ENCODE assay signal across 8 cellular contexts in the genomic region with DNA sequence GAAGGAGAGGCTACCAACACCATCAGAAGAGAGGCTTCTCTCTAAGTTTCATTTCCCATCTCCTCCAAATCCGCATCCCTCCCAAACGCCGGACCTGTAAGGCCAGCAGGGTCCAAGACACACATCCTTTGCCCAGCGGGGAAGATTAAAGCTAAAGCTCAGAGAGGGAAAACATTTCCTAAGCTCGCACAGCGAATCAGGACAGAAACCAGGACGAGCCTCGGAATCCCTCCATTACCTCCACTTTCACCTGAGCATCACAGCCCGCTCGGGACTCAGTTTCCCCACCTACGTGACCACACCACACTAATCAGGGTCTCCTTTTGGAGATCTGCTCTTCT. TPM values are rescaled to one million over a fixed set of nuclear protein-coding genes. Genes with fewer than 3 reads are reported as not detected.
DNase-seq lines count a peak whose midpoint lies in the region; ATAC-seq and TF ChIP-seq lines count a peak whose summit lies in the region.

No MANE protein-coding gene starts in this region.

- intact Hi-C loops in PC-9 (cut with micrococcal nuclease; ENCODE audit: unreplicated experiment): loop anchor here (1.0 kb wide), 2 partner anchors 12 to 17 kb away; no protein-coding TSS in a partner anchor
- intact Hi-C loops in prostate gland (cut with DNase I): no loop called here

- POLR2A ChIA-PET in PC-9 (lab: Charles Lee; ENCODE audit: unreplicated experiment): interaction anchor here (0.6 to 1.5 kb wide), 11 partner anchors 11 to 512 kb away, joined by 3 to 64 read pairs (median 8); a partner anchor contains a TSS

- H3K4me1 ChIP-seq in PC-9 (replicated peaks; ENCODE audit: insufficient read depth) (peaks cover 19% of the 10 kb centered on the region), esophagus (ENCODE audit: control insufficient read depth in 2 of 2, insufficient read depth in 2 of 2, low read length in 1 of 2) (peaks cover 5 to 15% of the 10 kb centered on the region in 2 donors), prostate gland (replicated peaks) (peaks cover 10% of the 10 kb centered on the region)

- H3K27ac ChIP-seq in PC-9 (no peak overlapping the region), esophagus (ENCODE audit: low read depth in 2 of 2, low read length in 1 of 2) (peak overlapping the region; percentile 9 to 36), prostate gland (peak overlapping the region; percentile 98 to 99)

- peak overlapping the region; percentile 81 for H2AFZ ChIP-seq in PC-9

- no peak for TF ChIP-seq POLR2A in prostate gland (IDR thresholded peaks at IDR 0.05)

- DNase-seq in PC-9 (no peak), prostate gland (ENCODE audit: low spot score) (no peak), NCI-H1092 (lab: John Stamatoyannopoulos, UW) (no peak)

- BruUV-seq in PC-9 (replicated peaks; lab: Mats Ljungman, UMichigan): TSS peak; percentile 34

- TF ChIP-seq CTCF in PC-9 (conservative IDR thresholded peaks at IDR 0.05) (no peak), prostate gland (IDR thresholded peaks at IDR 0.05) (no peak)

- 2% methylated on average over 11 of the region's 11 CpGs for WGBS in esophagus, 2 donors
- 2% methylated on average over 11 of the region's 11 CpGs for WGBS in prostate gland

- H3K4me2 ChIP-seq in PC-9: peak overlapping the region; percentile 100

- peaks cover 52% of the 10 kb centered on the region; the same call in 1 of the 2 replicates for H3F3A ChIP-seq in PC-9 (ENCODE audit: insufficient read depth, low read depth)

- H3K4me3 ChIP-seq in GM08714 (ENCODE audit: low read length) (peak overlapping the region; percentile 32; the same call in 1 of the 2 replicates), PC-9 (peak overlapping the region; percentile 82), esophagus (ENCODE audit: low read depth in 1 of 2, low read length in 2 of 2) (peak overlapping the region; percentile 2 to 75), prostate gland (peak overlapping the region; percentile 54 to 67)

- CTCF ChIA-PET in PC-9 (lab: Charles Lee): interaction anchor here (0.6 to 1.3 kb wide), 4 partner anchors 10 to 28 kb away, joined by 3 to 11 read pairs (median 6); no protein-coding TSS in a partner anchor

- H4K20me1 ChIP-seq in PC-9 (ENCODE audit: insufficient read depth): no peaks in the 10 kb centered on the region; the same call in 1 of the 2 replicates

- no peaks in the 10 kb centered on the region for H3K9me2 ChIP-seq in PC-9 (ENCODE audit: insufficient read depth)

- no peak for ATAC-seq in GM21825 (IDR thresholded peaks at IDR 0.05; ENCODE audit: unreplicated experiment)
- no peak for ATAC-seq in GM18909 (IDR thresholded peaks at IDR 0.05; ENCODE audit: poor library complexity, unreplicated experiment)
- no peak for ATAC-seq in HG03571 (IDR thresholded peaks at IDR 0.05; ENCODE audit: unreplicated experiment)

- H3K79me2 ChIP-seq in PC-9 (ENCODE audit: low read depth): no peaks in the 10 kb centered on the region

- no peaks in the 10 kb centered on the region for H3K27me3 ChIP-seq in PC-9 (ENCODE audit: insufficient read depth, low read depth)
- H3K27me3 ChIP-seq in esophagus (ENCODE audit: control insufficient read depth in 1 of 2, insufficient read depth in 2 of 2, low read length in 2 of 2): no peaks in the 10 kb centered on the region
- no peaks in the 10 kb centered on the region for H3K27me3 ChIP-seq in prostate gland (replicated peaks; ENCODE audit: insufficient read depth)

- no peaks in the 10 kb centered on the region for H3K9me3 ChIP-seq in PC-9 (ENCODE audit: insufficient read depth, low read depth)
- H3K9me3 ChIP-seq in esophagus (ENCODE audit: control insufficient read depth in 2 of 2, insufficient read depth in 1 of 2, low read depth in 1 of 2, low read length in 1 of 2): no peaks in the 10 kb centered on the region
- H3K9me3 ChIP-seq in prostate gland: no peaks in the 10 kb centered on the region

- no peaks in the 10 kb centered on the region for H3K36me3 ChIP-seq in PC-9 (ENCODE audit: low read depth)
- H3K36me3 ChIP-seq in esophagus (ENCODE audit: control insufficient read depth in 2 of 2, insufficient read depth in 2 of 2, low read length in 1 of 2): no peaks in the 10 kb centered on the region
- no peaks in the 10 kb centered on the region for H3K36me3 ChIP-seq in prostate gland

RNA-seq across cellular contexts. Expression of a gene that starts 0.7 kb away (rescaled TPM):
- total RNA-seq in PC-9 (2021) (7.9 and 16.5 TPM in 2 replicates), prostate gland (1 to 10 TPM; 2.5 to 6.4 TPM)
- polyA plus RNA-seq in esophagus: 10 to 100 TPM in 1 of 2 donors, 1 to 10 TPM in 1; 1.1 to 13.8 TPM

RNA-seq across cellular contexts. Expression of a gene that starts 29.8 kb away (rescaled TPM):
- total RNA-seq in PC-9 (2021) (49.6 and 50.1 TPM in 2 replicates), prostate gland (10 to 100 TPM in 1 of 2 donors, 1 to 10 TPM in 1; 7.2 to 19.7 TPM)
- 1 to 10 TPM; 2.4 to 5.1 TPM for polyA plus RNA-seq in esophagus

RNA-seq across cellular contexts. Expression of a gene that starts 31.2 kb away (rescaled TPM):
- total RNA-seq in PC-9 (2021): 5.0 and 9.5 TPM in 2 replicates
- 1 to 10 TPM; 2.3 to 2.5 TPM for polyA plus RNA-seq in esophagus
- total RNA-seq in prostate gland: 1 to 10 TPM in 1 of 2 donors, under 1 TPM in 1; 0.36 to 1.8 TPM

RNA-seq across cellular contexts. Expression of a gene that starts 40.2 kb away (rescaled TPM):
- 123 and 155 TPM in 2 replicates for total RNA-seq in PC-9 (2021)
- 10 to 100 TPM; 35.5 to 36.5 TPM for polyA plus RNA-seq in esophagus
- total RNA-seq in prostate gland: 100 to 1,000 TPM in 1 of 2 donors, 10 to 100 TPM in 1; 82.7 to 119 TPM

RNA-seq across cellular contexts. Expression of a gene that starts 43.4 kb away (rescaled TPM):
- total RNA-seq in PC-9 (2021) (102 and 138 TPM in 2 replicates), prostate gland (100 to 1,000 TPM; 142 to 151 TPM)
- polyA plus RNA-seq in esophagus: 10 to 100 TPM; 33.3 to 33.4 TPM

Comparison
In these comparisons a context has a peak if more than half of its experiments do, and no peak if none do; other contexts are left out.
1. H3K4me3 ChIP-seq: peak in every context shown above with its lines; median percentile 82 in PC-9; 60 in prostate gland; 38 in esophagus; 32 in GM08714.